In the genomic region with DNA sequence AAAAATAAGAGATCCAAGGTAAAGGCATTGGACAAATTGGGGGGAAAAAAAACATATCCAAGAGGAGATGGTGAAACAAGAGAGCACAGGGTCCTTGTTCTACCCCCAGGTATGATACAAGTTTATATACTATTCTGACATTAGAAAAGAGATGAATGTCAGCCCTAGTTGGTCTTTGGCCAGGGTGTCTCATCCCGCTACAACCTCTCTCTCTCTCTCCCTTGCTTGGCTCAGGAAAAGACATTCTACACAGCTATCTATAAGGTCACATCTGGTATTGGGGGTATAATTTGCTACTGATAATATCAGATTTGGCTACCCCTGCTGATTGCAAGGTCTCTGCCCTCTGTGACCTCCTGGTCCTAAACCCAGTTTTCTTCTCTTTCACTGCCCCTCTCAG, we compare ENCODE assay signal across 19 cellular contexts.
DNase-seq lines count a peak whose midpoint lies in the region; ATAC-seq and FAIRE-seq lines count a peak whose summit lies in the region.
"Had no signal": no experiment of that assay in that cellular context is flagged by ENCODE, and none has a peak within 500 bp of the region (broad histone marks: within the 10 kb centered on the region; RNA-seq: fewer than 3 reads in every experiment).

No MANE protein-coding gene starts in this region.

- peak; percentile 10 for DNase-seq in DMS53 (lab: John Stamatoyannopoulos, UW)
- DNase-seq in DMS53 treated with DMSO at 0.1 percent for 48 hours (lab: John Stamatoyannopoulos, UW; ENCODE audit: unreplicated experiment) = no peak
- no peak for DNase-seq in SK-N-MC (ENCODE audit: low read depth, low spot score)
- DNase-seq in left colon = no peak
- no peak for DNase-seq in small intestine
- no peak for DNase-seq in NCI-H2081 treated with DMSO at 0.1 percent for 48 hours (lab: John Stamatoyannopoulos, UW)
- no peak for DNase-seq in KBM-7
- no peak for DNase-seq in NCI-H226
- DNase-seq: 8988T; CD8-positive, alpha-beta T cell; NCI-H187; NCI-H2227 treated with DMSO at 0.1 percent for 48 hours; NCI-H524 treated with DMSO at 0.1 percent for 48 hours; SK-N-SH had no signal

- H3K36me3 ChIP-seq in SK-N-MC (ENCODE audit: insufficient read depth, low read length) = no peaks in the 10 kb centered on the region
- H3K36me3 ChIP-seq in small intestine (ENCODE audit: control insufficient read depth in 2 of 2, insufficient read depth in 2 of 2, low read length in 2 of 2) = no peaks in the 10 kb centered on the region
- H3K36me3 ChIP-seq: BLaER1 treated with 17β-estradiol and CSF1 and Interleukin-3, amounts not matched to agents 10 nM and 100 nM; HAP-1 had no signal

- no peaks in the 10 kb centered on the region for H3K4me1 ChIP-seq in small intestine (ENCODE audit: control insufficient read depth in 2 of 2, insufficient read depth in 1 of 2, low read depth in 1 of 2, low read length in 1 of 2)
- H3K4me1 ChIP-seq: HAP-1 had no signal

- no peak for FAIRE-seq in small intestine (lab: Jason Lieb, UNC)
- FAIRE-seq: G401.6, GM12892 had no signal

- no peaks in the 10 kb centered on the region for H3K27me3 ChIP-seq in small intestine (ENCODE audit: control insufficient read depth in 2 of 2, insufficient read depth in 2 of 2, low read length in 2 of 2)
- H3K27me3 ChIP-seq: BLaER1 treated with 17β-estradiol and CSF1 and Interleukin-3, amounts not matched to agents 10 nM and 100 nM had no signal

- intact Hi-C loops in left colon (cut with DNase I, micrococcal nuclease) = no loop called here

- peak overlapping the region; percentile 100 for H3K27ac ChIP-seq in SK-N-MC
- peak overlapping the region; percentile 9 to 15 for H3K27ac ChIP-seq in small intestine (ENCODE audit: low read depth in 1 of 2, low read length in 1 of 2)
- H3K27ac ChIP-seq: BLaER1 treated with 17β-estradiol and CSF1 and Interleukin-3, amounts not matched to agents 10 nM and 100 nM had no signal

- H3K9me3 ChIP-seq in SK-N-MC (ENCODE audit: low read depth, low read length) (no peaks in the 10 kb centered on the region), small intestine (ENCODE audit: control insufficient read depth, low read depth) (no peaks in the 10 kb centered on the region)
- H3K9me3 ChIP-seq: HAP-1, SK-N-SH had no signal

- ATAC-seq in left colon = peak; percentile 66
- ATAC-seq: CD8-positive, alpha-beta T cell; GM23338 had no signal

- in situ Hi-C loops in KBM-7 (cut with MboI; ENCODE audit: low pct_unique_long_range_greater_than_20kb, low sequenced_read_pairs) = no loop called here

- H3K4me3 ChIP-seq in SK-N-MC = no peak overlapping the region
- H3K4me3 ChIP-seq in small intestine (ENCODE audit: low read depth in 1 of 2, low read length in 2 of 2) = no peak overlapping the region
- H3K4me3 ChIP-seq: BLaER1 treated with 17β-estradiol and CSF1 and Interleukin-3, amounts not matched to agents 10 nM and 100 nM; GM23338; HAP-1 had no signal

- 24 to 77% (median 38%) methylated on average over 1 of the region's 1 CpG for WGBS in small intestine, 3 donors

- no peak overlapping the region for H3K9ac ChIP-seq in SK-N-MC (ENCODE audit: insufficient read length)
- H3K9ac ChIP-seq: BLaER1 treated with 17β-estradiol and CSF1 and Interleukin-3, amounts not matched to agents 10 nM and 100 nM; SK-N-SH had no signal
